Comparison of ENCODE assay signal across 1 cellular context in genomic region chr22:22479999-22480532, GRCh38.
A peak's percentile ranks its signal among the peaks of the same experiment; 100 is the strongest.
TF ChIP-seq lines count a peak whose summit lies in the region.

No MANE protein-coding gene starts in this region.

TF ChIP-seq in K562, 482 proteins besides CTCF, POLR2A, EP300 and RAD21 (continued from another document and continues in another):
- no peak for TF ChIP-seq ZBTB12 (CRISPR knock-in tag; IDR thresholded peaks at IDR 0.05)
- no peak for TF ChIP-seq MAFK (IDR thresholded peaks at IDR 0.05; ENCODE audit: low read length)
- TF ChIP-seq ZNF41 (CRISPR knock-in tag; conservative IDR thresholded peaks at IDR 0.05): 0 out of 2 replicates have a peak, but pooled peaks have one; percentile 55
- TF ChIP-seq ZBTB11 (CRISPR knock-in tag; IDR thresholded peaks at IDR 0.05): no peak
- TF ChIP-seq CHD2 (IDR thresholded peaks at IDR 0.05; ENCODE audit: low read depth, low read length): no peak
- no peak for TF ChIP-seq JUN (IDR thresholded peaks at IDR 0.05; ENCODE audit: borderline replicate concordance, low read depth, low read length)
- TF ChIP-seq JUN (CRISPR knock-in tag; IDR thresholded peaks at IDR 0.05; ENCODE audit: borderline replicate concordance): no peak
- no peak for TF ChIP-seq ZNF347 (CRISPR knock-in tag; IDR thresholded peaks at IDR 0.05; ENCODE audit: low read depth)
- TF ChIP-seq CREBBP (IDR thresholded peaks at IDR 0.05; ENCODE audit: low read depth, low read length): no peak
- peak; percentile 11; the same call in 1 of the 2 replicates for TF ChIP-seq ZNF24 (IDR thresholded peaks at IDR 0.05)
- no peak for TF ChIP-seq RFX1 (IDR thresholded peaks at IDR 0.05)
- TF ChIP-seq TFE3 (CRISPR knock-in tag; IDR thresholded peaks at IDR 0.05): peak; percentile 19; the same call in 1 of the 2 replicates
- no peak for TF ChIP-seq ZBTB33 (CRISPR knock-in tag; IDR thresholded peaks at IDR 0.05)
- no peak for TF ChIP-seq CHD7 (IDR thresholded peaks at IDR 0.05; ENCODE audit: low read depth, low read length)
- no peak for TF ChIP-seq ZMIZ1 (IDR thresholded peaks at IDR 0.05; ENCODE audit: low read depth in 2 of 2, low read length in 2 of 2)
- peak; percentile 50; the same call in 1 of the 2 replicates for TF ChIP-seq ATF3 (IDR thresholded peaks at IDR 0.05)
- no peak; the same call in 1 of the 2 replicates for TF ChIP-seq ATF3 (CRISPR knock-in tag; conservative IDR thresholded peaks at IDR 0.05)
